In genomic region chrX:107676559-107677378, GRCh38 we compare ENCODE assay signal across 8 cellular contexts. TPM values are rescaled to one million over a fixed set of nuclear protein-coding genes. Genes with fewer than 3 reads are reported as not detected.
DNase-seq lines count a peak whose midpoint lies in the region; ATAC-seq and TF ChIP-seq lines count a peak whose summit lies in the region.

No MANE protein-coding gene starts in this region.

- peaks cover 4 to 21% (median 5%) of the 10 kb centered on the region in 4 donors for H3K4me1 ChIP-seq in Peyer's patch
- peaks cover 2% of the 10 kb centered on the region for H3K4me1 ChIP-seq in urinary bladder (ENCODE audit: insufficient read depth)

- H3K27ac ChIP-seq in Peyer's patch (peak overlapping the region; percentile 91 to 98 (median 94)), urinary bladder (ENCODE audit: low read depth) (peak overlapping the region; percentile 98)

- TF ChIP-seq POLR2A in Peyer's patch (IDR thresholded peaks at IDR 0.05) = peak; percentile 47 to 70

- peak; percentile 19 for ATAC-seq in HG02678 (IDR thresholded peaks at IDR 0.05; ENCODE audit: unreplicated experiment)

- TF ChIP-seq CTCF in Peyer's patch (IDR thresholded peaks at IDR 0.05) = peak in 1 of 6 experiments; percentile 4
- no peak for TF ChIP-seq CTCF in fibroblast of pulmonary artery (IDR thresholded peaks at IDR 0.05; ENCODE audit: low read length, missing control alignments)

- DNase-seq in COLO829 (ENCODE audit: low spot score) = peak; percentile 42
- peak; percentile 62 to 90 (median 87) for DNase-seq in Peyer's patch
- peak; percentile 29 for DNase-seq in activated effector memory CD4-positive, alpha-beta T cell treated with Interleukin-2 at 50 U/mL for 16 hours
- peak; percentile 97 for DNase-seq in fibroblast of pulmonary artery (ENCODE audit: low read depth)
- DNase-seq in non-pigmented ciliary epithelial cell (ENCODE audit: low read depth) = peak; percentile 81
- DNase-seq in NCI-H446 (lab: John Stamatoyannopoulos, UW) = no peak

- 7% methylated on average over 30 of the region's 30 CpGs for WGBS in urinary bladder

- H3K27me3 ChIP-seq in Peyer's patch = no peaks in the 10 kb centered on the region

- H3K36me3 ChIP-seq in Peyer's patch (no peaks in the 10 kb centered on the region), urinary bladder (ENCODE audit: insufficient read depth) (no peaks in the 10 kb centered on the region)

- peak overlapping the region; percentile 44 to 60 (median 50) for H3K4me3 ChIP-seq in Peyer's patch
- peak overlapping the region; percentile 82 for H3K4me3 ChIP-seq in fibroblast of pulmonary artery (replicated peaks; ENCODE audit: low read depth, low read length)
- peak overlapping the region; percentile 66 for H3K4me3 ChIP-seq in urinary bladder (ENCODE audit: low read depth, low read length)

- no peaks in the 10 kb centered on the region for H3K9me3 ChIP-seq in Peyer's patch

RNA-seq across cellular contexts. Expression of gene PRPS1, which starts 48.5 kb away (rescaled TPM):
- total RNA-seq in Peyer's patch = 10 to 100 TPM in 2 of 4 donors, 1 to 10 TPM in 2; 2.6 to 43.7 (median 9.3) TPM
- 22.9 TPM for total RNA-seq in urinary bladder
- 35.7 TPM for polyA plus RNA-seq in urinary bladder

Comparison
In these comparisons a context has a peak if more than half of its experiments do, and no peak if none do; other contexts are left out.
1. DNase-seq: peak in COLO829 (single experiment), Peyer's patch (3 of 3), activated effector memory CD4-positive, alpha-beta T cell treated with Interleukin-2 at 50 U/mL for 16 hours (single experiment), fibroblast of pulmonary artery (single experiment) and non-pigmented ciliary epithelial cell (single experiment); none in NCI-H446 (0 of 2).
2. Peak in every context shown above with its lines, with median percentiles within 50 percentile points of each other: H3K4me3 ChIP-seq.